ENCODE assay signal across 13 cellular contexts in genomic region chr2:44934521-44934961, GRCh38. TPM values are rescaled to one million over a fixed set of nuclear protein-coding genes. Genes with fewer than 3 reads are reported as not detected.
DNase-seq lines count a peak whose midpoint lies in the region; ATAC-seq and TF ChIP-seq lines count a peak whose summit lies in the region.
"Had no signal": no experiment of that assay in that cellular context is flagged by ENCODE, and none has a peak within 500 bp of the region (broad histone marks: within the 10 kb centered on the region; RNA-seq: fewer than 3 reads in every experiment).

No MANE protein-coding gene starts in this region.

- peaks cover 1% of the 10 kb centered on the region for H3K36me3 Mint-ChIP-seq in activated naive CD8-positive, alpha-beta T cell treated with anti-CD3 and anti-CD28 coated beads, Interleukin-2, amount 10 ng/mL, durations not matched to agents 7 days and 5 days
- no peaks in the 10 kb centered on the region for H3K36me3 Mint-ChIP-seq in osteocyte (ENCODE audit: unreplicated experiment)
- H3K36me3 Mint-ChIP-seq: activated naive CD4-positive, alpha-beta T cell treated with anti-CD3 and anti-CD28 coated beads, Interleukin-2, amount 50 U/mL, for 24 hours had no signal

- H3K9me3 ChIP-seq in HUES6 (ENCODE audit: control insufficient read depth, insufficient read depth, low read depth, low read length) (no peaks in the 10 kb centered on the region), uterus (no peaks in the 10 kb centered on the region)

- H3K27ac ChIP-seq in HUES6 (ENCODE audit: low read depth, low read length): no peak overlapping the region
- H3K27ac ChIP-seq in uterus: no peak overlapping the region
- H3K27ac ChIP-seq: PC-9 had no signal

- DNase-seq in NCI-H1105 treated with DMSO at 0.1 percent for 48 hours (lab: John Stamatoyannopoulos, UW): peak; percentile 35
- no peak for DNase-seq in NCI-H1105 (lab: John Stamatoyannopoulos, UW)
- no peak for DNase-seq in activated naive CD8-positive, alpha-beta T cell treated with anti-CD3 and anti-CD28 coated beads, Interleukin-2, amount 10 ng/mL, durations not matched to agents 7 days and 5 days
- DNase-seq in osteocyte (ENCODE audit: extremely low spot score, unreplicated experiment): no peak
- DNase-seq in activated CD8-positive, alpha-beta memory T cell treated with anti-CD3 and anti-CD28 coated beads for 24 hours: no peak
- DNase-seq in ACHN: no peak
- DNase-seq in uterus: no peak
- DNase-seq: GDM1, PC-9 had no signal

- H3K4me3 Mint-ChIP-seq in activated naive CD8-positive, alpha-beta T cell treated with anti-CD3 and anti-CD28 coated beads, Interleukin-2, amount 10 ng/mL, durations not matched to agents 7 days and 5 days: peak overlapping the region; percentile 10
- peak overlapping the region; percentile 68 for H3K4me3 Mint-ChIP-seq in osteocyte (ENCODE audit: unreplicated experiment)
- H3K4me3 Mint-ChIP-seq: activated naive CD4-positive, alpha-beta T cell treated with anti-CD3 and anti-CD28 coated beads, Interleukin-2, amount 50 U/mL, for 24 hours had no signal

- TF ChIP-seq POLR2A in uterus (IDR thresholded peaks at IDR 0.05): no peak

- in situ Hi-C loops in ACHN (cut with HindIII; ENCODE audit: low pct_ligation_motif_present, low pct_unique_long_range_greater_than_20kb, low sequenced_read_pairs): no loop called here

- TF ChIP-seq CTCF in osteocyte (IDR thresholded peaks at IDR 0.05): no peak
- TF ChIP-seq CTCF in uterus (IDR thresholded peaks at IDR 0.05): no peak

- H3K27ac Mint-ChIP-seq in activated naive CD8-positive, alpha-beta T cell treated with anti-CD3 and anti-CD28 coated beads, Interleukin-2, amount 10 ng/mL, durations not matched to agents 7 days and 5 days: peak overlapping the region; percentile 42
- no peak overlapping the region for H3K27ac Mint-ChIP-seq in osteocyte (ENCODE audit: unreplicated experiment)
- H3K27ac Mint-ChIP-seq: activated naive CD4-positive, alpha-beta T cell treated with anti-CD3 and anti-CD28 coated beads, Interleukin-2, amount 50 U/mL, for 24 hours had no signal

- H3K9ac ChIP-seq in HUES6 (ENCODE audit: low read length): no peak overlapping the region

- no peaks in the 10 kb centered on the region for H3K9me3 Mint-ChIP-seq in activated naive CD8-positive, alpha-beta T cell treated with anti-CD3 and anti-CD28 coated beads, Interleukin-2, amount 10 ng/mL, durations not matched to agents 7 days and 5 days
- no peaks in the 10 kb centered on the region for H3K9me3 Mint-ChIP-seq in osteocyte (ENCODE audit: unreplicated experiment)
- H3K9me3 Mint-ChIP-seq: activated naive CD4-positive, alpha-beta T cell treated with anti-CD3 and anti-CD28 coated beads, Interleukin-2, amount 50 U/mL, for 24 hours had no signal

- peaks cover 51% of the 10 kb centered on the region for H3K4me1 ChIP-seq in HUES6 (ENCODE audit: control insufficient read depth, insufficient read depth, low read length)
- peaks cover 0 to 22% of the 10 kb centered on the region in 2 donors for H3K4me1 ChIP-seq in uterus

- intact Hi-C loops in uterus (cut with DNase I; ENCODE audit: low total_unique reads): no loop called here

- H3K36me3 ChIP-seq in HUES6 (ENCODE audit: control insufficient read depth, insufficient read depth, low read length): no peaks in the 10 kb centered on the region
- H3K36me3 ChIP-seq in uterus: no peaks in the 10 kb centered on the region

- H3K27me3 Mint-ChIP-seq in activated naive CD8-positive, alpha-beta T cell treated with anti-CD3 and anti-CD28 coated beads, Interleukin-2, amount 10 ng/mL, durations not matched to agents 7 days and 5 days: peaks cover 85% of the 10 kb centered on the region
- H3K27me3 Mint-ChIP-seq in osteocyte (ENCODE audit: unreplicated experiment): peaks cover 82% of the 10 kb centered on the region

- peaks cover 16% of the 10 kb centered on the region for H3K4me1 Mint-ChIP-seq in activated naive CD8-positive, alpha-beta T cell treated with anti-CD3 and anti-CD28 coated beads, Interleukin-2, amount 10 ng/mL, durations not matched to agents 7 days and 5 days
- peaks cover 37% of the 10 kb centered on the region for H3K4me1 Mint-ChIP-seq in osteocyte (ENCODE audit: unreplicated experiment)

- H3K4me3 ChIP-seq in HUES6 (ENCODE audit: low read depth, low read length) (peak overlapping the region; percentile 55), uterus (no peak overlapping the region)
- H3K4me3 ChIP-seq: PC-9 had no signal

- POLR2A ChIA-PET in activated naive CD8-positive, alpha-beta T cell treated with anti-CD3 and anti-CD28 coated beads, Interleukin-2, amount 10 ng/mL, durations not matched to agents 7 days and 5 days (lab: Charles Lee): no interaction called here

- no peak for ATAC-seq in activated naive CD8-positive, alpha-beta T cell treated with anti-CD3 and anti-CD28 coated beads, Interleukin-2, amount 10 ng/mL, durations not matched to agents 7 days and 5 days (ENCODE audit: low read depth)

- peaks cover 100% of the 10 kb centered on the region for H3K27me3 ChIP-seq in HUES6 (ENCODE audit: control insufficient read depth, insufficient read depth, low read length)
- H3K27me3 ChIP-seq in uterus: peaks cover 3 to 87% of the 10 kb centered on the region in 2 donors

RNA-seq across cellular contexts. Expression of gene SIX3, which starts 7.0 kb away (rescaled TPM):
- total RNA-seq in activated naive CD8-positive, alpha-beta T cell treated with anti-CD3 and anti-CD28 coated beads, Interleukin-2, amount 10 ng/mL, durations not matched to agents 7 days and 5 days: not detected
- total RNA-seq in osteocyte (not detected in 2 replicates), uterus (not detected)
- total RNA-seq: myocyte, subcutaneous adipose tissue had no signal
